8 cellular contexts compared by ENCODE assay signal in genomic region chr7:134547738-134548054, GRCh38. TPM values are rescaled to one million over a fixed set of nuclear protein-coding genes. Genes with fewer than 3 reads are reported as not detected.
DNase-seq lines count a peak whose midpoint lies in the region; ATAC-seq, FAIRE-seq and TF ChIP-seq lines count a peak whose summit lies in the region.

No MANE protein-coding gene starts in this region.

- no peak overlapping the region for H3K4ac ChIP-seq in H1 (replicated peaks; ENCODE audit: insufficient read length, low read depth, low read length)

- no peak overlapping the region for H3K18ac ChIP-seq in H1 (ENCODE audit: extremely low read depth, low read length)

- H3K4me1 ChIP-seq in KMS-11 (ENCODE audit: low read depth, poor library complexity, severe bottlenecking) (peaks cover 14% of the 10 kb centered on the region), H1 (replicated peaks in 1 of 4; ENCODE audit: control insufficient read depth in 3 of 4, insufficient read depth in 4 of 4, low read length in 3 of 4) (peaks cover 8 to 14% (median 9%) of the 10 kb centered on the region in 4 experiments)

- no peak overlapping the region; the same call in 1 of the 2 replicates for H2BK5ac ChIP-seq in H1 (ENCODE audit: low read depth, low read length)

- no peak overlapping the region for H2AK5ac ChIP-seq in H1 (ENCODE audit: low read depth, low read length)

- no peak overlapping the region for H4K8ac ChIP-seq in H1 (ENCODE audit: extremely low read depth, insufficient read depth, low read length)

- TF ChIP-seq EP300 in H1 (IDR thresholded peaks at IDR 0.05; ENCODE audit: borderline replicate concordance in 1 of 2, low read depth in 2 of 2, low read length in 2 of 2) = no peak

- no peak overlapping the region for H3K23ac ChIP-seq in H1 (ENCODE audit: insufficient read length)

- no peak overlapping the region for H2BK120ac ChIP-seq in H1 (replicated peaks; ENCODE audit: low read depth, low read length)

- no peak overlapping the region for H2BK15ac ChIP-seq in H1 (ENCODE audit: low read length)

- ATAC-seq in GM21737 (IDR thresholded peaks at IDR 0.05; ENCODE audit: unreplicated experiment) = peak; percentile 77

- no peak overlapping the region for H3K4me3 ChIP-seq in KMS-11 (IDR thresholded peaks at IDR 0.05; ENCODE audit: insufficient read depth, low read depth, low read length)
- H3K4me3 ChIP-seq in H1 (ENCODE audit: extremely low read depth in 1 of 4, insufficient read depth in 2 of 4, low read depth in 3 of 4, low read length in 4 of 4) = peak overlapping the region; percentile 22 to 58 (median 48)

- FAIRE-seq in H1 (lab: Jason Lieb, UNC) (no peak), RCC 7860 (lab: Jason Lieb, UNC) (no peak)

- WGBS in H1 (ENCODE audit: extremely low coverage in 1 of 2, insufficient coverage in 1 of 2, insufficient read length in 1 of 2, insufficient replicate concordance in 2 of 2, low coverage in 1 of 2, low lambda C conversion rate in 2 of 2, missing lambda C conversion rate in 1 of 2), 2 experiments = 11% methylated on average over 10 of the region's 10 CpGs; no CpG with 5 or more reads in 1 of the 2 experiments

- no peak overlapping the region for H3K56ac ChIP-seq in H1 (replicated peaks; ENCODE audit: insufficient read length, low read depth, low read length)

- no peak for TF ChIP-seq RAD21 in H1 (IDR thresholded peaks at IDR 0.05 in 1 of 2, conservative IDR thresholded peaks at IDR 0.05 in 1 of 2; ENCODE audit: low read depth in 2 of 2, low read length in 2 of 2)

- H4K5ac ChIP-seq in H1 (ENCODE audit: insufficient read length, low read depth, low read length) = peak overlapping the region; percentile 84

- no peaks in the 10 kb centered on the region for H3K9me3 ChIP-seq in H1 (ENCODE audit: insufficient read depth in 2 of 2, low read depth in 1 of 2, low read length in 1 of 2)

- peak overlapping the region; percentile 21; the same call in 1 of the 2 replicates for H2AFZ ChIP-seq in KMS-11 (ENCODE audit: low read depth)
- peak overlapping the region; percentile 18; the same call in 1 of the 2 replicates for H2AFZ ChIP-seq in H1 (ENCODE audit: low read length)

- H3K27me3 ChIP-seq in KMS-11 (ENCODE audit: insufficient read depth, low read depth) (no peaks in the 10 kb centered on the region), H1 (replicated peaks in 1 of 4; ENCODE audit: control insufficient read depth in 3 of 4, extremely low read depth in 1 of 4, insufficient read depth in 3 of 4, low read length in 3 of 4) (no peaks in the 10 kb centered on the region; a peak in 1 of 7 replicates)

- CTCF ChIA-PET in GM10248 (lab: Yijun Ruan, JAX) = interaction anchor here (0.6 to 4.9 kb wide), 24 partner anchors 9 to 1114 kb away, joined by 3 to 40 read pairs (median 4); no protein-coding TSS in a partner anchor
- CTCF ChIA-PET in H1 (lab: Charles Lee; ENCODE audit: partially characterized antibody) = interaction anchor here (0.7 to 3.5 kb wide), 28 partner anchors 8 to 1207 kb away, joined by 3 to 33 read pairs (median 5); partner anchors contain the start of genes AKR1B1 and AKR1B10

- no peaks in the 10 kb centered on the region for H3K79me1 ChIP-seq in H1 (ENCODE audit: low read depth, low read length)

- no peaks in the 10 kb centered on the region for H3K79me2 ChIP-seq in KMS-11 (ENCODE audit: insufficient read depth, low read depth)
- H3K79me2 ChIP-seq in H1 (ENCODE audit: control insufficient read depth in 1 of 2, insufficient read depth in 2 of 2, low read length in 2 of 2) = no peaks in the 10 kb centered on the region

- no peak overlapping the region for H3K14ac ChIP-seq in H1 (ENCODE audit: insufficient read length)

- no peak for TF ChIP-seq POLR2A in H1 (IDR thresholded peaks at IDR 0.05; ENCODE audit: control extremely low read depth in 1 of 2, low read depth in 2 of 2, low read length in 2 of 2)

- no peak overlapping the region for H2BK12ac ChIP-seq in H1 (ENCODE audit: low read depth, low read length)

- H3K23me2 ChIP-seq in H1 (ENCODE audit: low read depth, low read length) = peaks cover 4% of the 10 kb centered on the region; the same call in 1 of the 2 replicates

- no peak overlapping the region for H4K91ac ChIP-seq in H1 (replicated peaks; ENCODE audit: insufficient read length, low read length)

- H4K20me1 ChIP-seq in KMS-11 (ENCODE audit: insufficient read depth) (no peaks in the 10 kb centered on the region), H1 (replicated peaks in 1 of 2; ENCODE audit: control insufficient read depth in 1 of 2, insufficient read depth in 2 of 2, low read length in 2 of 2) (no peaks in the 10 kb centered on the region)

- H3K9ac ChIP-seq in KMS-11 (no peak overlapping the region), H1 (replicated peaks in 1 of 4; ENCODE audit: extremely low read depth in 1 of 4, low read depth in 3 of 4, low read length in 3 of 4) (no peak overlapping the region)

- DNase-seq in GM10248 (ENCODE audit: extremely low spot score) (peak; percentile 58), H1 (ENCODE audit: low read depth in 1 of 2, low spot score in 2 of 2) (peak in 1 of 2 experiments; percentile 49), mucosa of gallbladder (ENCODE audit: low spot score) (peak; percentile 46), inferior parietal cortex (ENCODE audit: extremely low spot score) (no peak), RCC 7860 (ENCODE audit: low spot score) (no peak), SW480 (ENCODE audit: low spot score) (no peak)

- peak overlapping the region; percentile 24; the same call in 1 of the 2 replicates for H3K4me2 ChIP-seq in KMS-11
- H3K4me2 ChIP-seq in H1 (ENCODE audit: insufficient read depth in 1 of 2, low read depth in 2 of 2, low read length in 2 of 2) = peak overlapping the region; percentile 53 to 65

- H2BK20ac ChIP-seq in H1 (ENCODE audit: low read length) = no peak overlapping the region

- H3K36me3 ChIP-seq in KMS-11 (ENCODE audit: insufficient read depth) (no peaks in the 10 kb centered on the region), H1 (ENCODE audit: control insufficient read depth in 2 of 4, insufficient read depth in 4 of 4, low read length in 3 of 4) (no peaks in the 10 kb centered on the region)

- POLR2A ChIA-PET in GM10248 (lab: Yijun Ruan, JAX) (no interaction called here), H1 (lab: Charles Lee; ENCODE audit: partially characterized antibody) (interaction anchor here (1.2 kb wide), 1 partner anchor 31 kb away, joined by 4 read pairs; no protein-coding TSS in a partner anchor)

- no peak for TF ChIP-seq CTCF in GM10248 (IDR thresholded peaks at IDR 0.05; ENCODE audit: control extremely low read depth, extremely low read depth, low read depth, missing control alignments)
- TF ChIP-seq CTCF in KMS-11 (conservative IDR thresholded peaks at IDR 0.05; ENCODE audit: low read depth, low read length) = no peak
- no peak for TF ChIP-seq CTCF in H1 (IDR thresholded peaks at IDR 0.05; ENCODE audit: control extremely low read depth in 1 of 3, insufficient read depth in 1 of 3, low read depth in 1 of 3, low read length in 3 of 3)

- H3K27ac ChIP-seq in KMS-11 (no peak overlapping the region), H1 (ENCODE audit: low read depth, low read length) (peak overlapping the region; percentile 36; the same call in 1 of the 2 replicates)

TF ChIP-seq in H1, 55 proteins besides CTCF, POLR2A, EP300 and RAD21 (continues in another document):
- peak; percentile 44 for TF ChIP-seq SIX5 (IDR thresholded peaks at IDR 0.05; ENCODE audit: low read depth, low read length)
- no peak for TF ChIP-seq BCL11A (IDR thresholded peaks at IDR 0.05; ENCODE audit: low read depth in 2 of 2, low read length in 2 of 2)

RNA-seq across cellular contexts. Expression of gene AKR1B15, which starts 1.2 kb away (rescaled TPM):
- total RNA-seq in H1 (2021; fragmentation: NEBNext Ultra II Directional; extraction: Animal tissue kit (Norgen Biotek cat#: 25700)) = 0.25 and 0.47 TPM in 2 replicates
- 0.15 TPM in 1 of 2 replicates, not detected in the other for polyA plus RNA-seq in H1 (2011; rRNA removed)
- 0.09 TPM for polyA plus RNA-seq in H1 (2011; cell fraction: cytosol; rRNA removed)
- polyA plus RNA-seq in H1 (2011; cell fraction: nucleus; rRNA removed) = 0.10 TPM
- polyA plus RNA-seq in H1 (2012, experiment 1 of 2) = 0.08 TPM in 1 of 4 replicates, not detected in the others
- polyA plus RNA-seq in H1 (2012, experiment 2 of 2) = not detected
- polyA plus RNA-seq in H1 (2013, experiment 1 of 2) = 0.12 TPM
- polyA plus RNA-seq in H1 (2013, experiment 2 of 2) = 0.13 TPM
- polyA minus RNA-seq in H1 (2011; rRNA and poly(A)+ RNA removed) = 0.10 TPM in 1 of 2 replicates, not detected in the other
- not detected for polyA minus RNA-seq in H1 (2011; cell fraction: cytosol; rRNA and poly(A)+ RNA removed)
- not detected for polyA minus RNA-seq in H1 (2011; cell fraction: nucleus; rRNA and poly(A)+ RNA removed)
- total RNA-seq in mucosa of gallbladder = 43.2 TPM

RNA-seq across cellular contexts. Expression of gene AKR1B10, which starts 20.3 kb away (rescaled TPM):
- not detected in 2 replicates for total RNA-seq in H1 (2021; fragmentation: NEBNext Ultra II Directional; extraction: Animal tissue kit (Norgen Biotek cat#: 25700))
- polyA plus RNA-seq in H1 (2011; rRNA removed) = 0.03 TPM in 1 of 2 replicates, not detected in the other
- 0.05 TPM for polyA plus RNA-seq in H1 (2011; cell fraction: cytosol; rRNA removed)
- not detected for polyA plus RNA-seq in H1 (2011; cell fraction: nucleus; rRNA removed)
- not detected in 4 replicates for polyA plus RNA-seq in H1 (2012, experiment 1 of 2)
- not detected for polyA plus RNA-seq in H1 (2012, experiment 2 of 2)
- not detected for polyA plus RNA-seq in H1 (2013, experiment 1 of 2)
- not detected for polyA plus RNA-seq in H1 (2013, experiment 2 of 2)
- not detected in 2 replicates for polyA minus RNA-seq in H1 (2011; rRNA and poly(A)+ RNA removed)
- polyA minus RNA-seq in H1 (2011; cell fraction: cytosol; rRNA and poly(A)+ RNA removed) = not detected
- 1.1 TPM for polyA minus RNA-seq in H1 (2011; cell fraction: nucleus; rRNA and poly(A)+ RNA removed)
- total RNA-seq in mucosa of gallbladder = 516 TPM

Comparison
In these comparisons a context has a peak if more than half of its experiments do, and no peak if none do; other contexts are left out.
1. DNase-seq: peak in GM10248 (single experiment) and mucosa of gallbladder (single experiment); none in inferior parietal cortex (single experiment), RCC 7860 (single experiment) and SW480 (single experiment).
2. RNA of gene AKR1B15, which starts 1.2 kb away (total RNA-seq): 43.2 TPM in mucosa of gallbladder (single experiment); 0.25 to 0.47 TPM in H1; every median in the first group is over 10 times any median in the second.
3. RNA of gene AKR1B10, which starts 20.3 kb away (total RNA-seq): 516 TPM in mucosa of gallbladder (single experiment); not detected in H1; every median in the first group is over 100 times any median in the second.